Comparison of ENCODE assay signal across 18 cellular contexts in genomic region chr6:82080767-82081166, GRCh38.
DNase-seq lines count a peak whose midpoint lies in the region; ATAC-seq and TF ChIP-seq lines count a peak whose summit lies in the region.
"Had no signal": no experiment of that assay in that cellular context is flagged by ENCODE, and none has a peak within 500 bp of the region (broad histone marks: within the 10 kb centered on the region; RNA-seq: fewer than 3 reads in every experiment).

No MANE protein-coding gene starts in this region.

- CTCF ChIA-PET in activated CD8-positive, alpha-beta T cell treated with anti-CD3 and anti-CD28 coated beads for 36 hours (lab: Charles Lee): no interaction called here

- H3K27ac Mint-ChIP-seq in HFFc6: no peak overlapping the region
- H3K27ac Mint-ChIP-seq in activated CD8-positive, alpha-beta T cell treated with anti-CD3 and anti-CD28 coated beads for 36 hours: no peak overlapping the region
- H3K27ac Mint-ChIP-seq: CD8-positive, alpha-beta T cell; IgD-negative memory B cell had no signal

- no peaks in the 10 kb centered on the region for H3K27me3 Mint-ChIP-seq in HFFc6 (ENCODE audit: insufficient read depth)
- peaks cover 2% of the 10 kb centered on the region for H3K27me3 Mint-ChIP-seq in activated CD8-positive, alpha-beta T cell treated with anti-CD3 and anti-CD28 coated beads for 36 hours
- H3K27me3 Mint-ChIP-seq: IgD-negative memory B cell had no signal

- H3K36me3 Mint-ChIP-seq in HFFc6 (ENCODE audit: low read depth): 0 out of 2 replicates have a peak, but pooled peaks cover 4% of the 10 kb centered on the region
- H3K36me3 Mint-ChIP-seq in activated CD8-positive, alpha-beta T cell treated with anti-CD3 and anti-CD28 coated beads for 36 hours (ENCODE audit: low read depth): no peaks in the 10 kb centered on the region
- H3K36me3 Mint-ChIP-seq: CD8-positive, alpha-beta T cell; IgD-negative memory B cell had no signal

- peak; percentile 30 for DNase-seq in EL
- peak; percentile 29 for DNase-seq in HFFc6
- peak; percentile 79 to 82 for DNase-seq in NCI-H526 (lab: John Stamatoyannopoulos, UW)
- DNase-seq in fibroblast of gingiva (ENCODE audit: low read depth): peak; percentile 7
- DNase-seq in RKO (ENCODE audit: low spot score): no peak
- no peak for DNase-seq in T-helper 1 cell
- no peak for DNase-seq in activated CD8-positive, alpha-beta T cell treated with anti-CD3 and anti-CD28 coated beads for 36 hours
- no peak for DNase-seq in T1000 (lab: John Stamatoyannopoulos, UW)
- DNase-seq: BE2C; CD8-positive, alpha-beta T cell; NCI-H146; NCI-H2081 treated with DMSO at 0.1 percent for 48 hours; NCI-H748 treated with DMSO at 0.1 percent for 48 hours; PC-9; T-helper 2 cell had no signal

- POLR2A ChIA-PET in activated CD8-positive, alpha-beta T cell treated with anti-CD3 and anti-CD28 coated beads for 36 hours (lab: Charles Lee): no interaction called here

- no peak for TF ChIP-seq CTCF in HFFc6 (IDR thresholded peaks at IDR 0.05)
- no peak for TF ChIP-seq CTCF in activated CD8-positive, alpha-beta T cell treated with anti-CD3 and anti-CD28 coated beads for 36 hours (IDR thresholded peaks at IDR 0.05)

- no peaks in the 10 kb centered on the region for H3K9me3 Mint-ChIP-seq in HFFc6
- H3K9me3 Mint-ChIP-seq in activated CD8-positive, alpha-beta T cell treated with anti-CD3 and anti-CD28 coated beads for 36 hours: no peaks in the 10 kb centered on the region
- H3K9me3 Mint-ChIP-seq: CD8-positive, alpha-beta T cell had no signal

- intact Hi-C loops in activated CD8-positive, alpha-beta T cell treated with anti-CD3 and anti-CD28 coated beads for 36 hours (cut with micrococcal nuclease): no loop called here

- no peak overlapping the region for H3K4me3 Mint-ChIP-seq in HFFc6
- H3K4me3 Mint-ChIP-seq in activated CD8-positive, alpha-beta T cell treated with anti-CD3 and anti-CD28 coated beads for 36 hours: no peak overlapping the region
- H3K4me3 Mint-ChIP-seq: CD8-positive, alpha-beta T cell; IgD-negative memory B cell had no signal

- no peak for ATAC-seq in activated CD8-positive, alpha-beta T cell treated with anti-CD3 and anti-CD28 coated beads for 36 hours
- ATAC-seq: CD8-positive, alpha-beta T cell; HCT116; Right ventricle myocardium inferior had no signal

- H3K4me1 Mint-ChIP-seq in HFFc6 (ENCODE audit: low read depth): peaks cover 30% of the 10 kb centered on the region
- no peaks in the 10 kb centered on the region for H3K4me1 Mint-ChIP-seq in activated CD8-positive, alpha-beta T cell treated with anti-CD3 and anti-CD28 coated beads for 36 hours (ENCODE audit: low read depth)

Comparison
In these comparisons a context has a peak if more than half of its experiments do, and no peak if none do; other contexts are left out.
1. DNase-seq: peak in EL (single experiment), HFFc6 (single experiment), NCI-H526 (2 of 2) and fibroblast of gingiva (single experiment); none in RKO (single experiment), T-helper 1 cell (0 of 5), activated CD8-positive, alpha-beta T cell treated with anti-CD3 and anti-CD28 coated beads for 36 hours (single experiment) and T1000 (single experiment).